Comparison of ENCODE assay signal across 24 cellular contexts in genomic region chr19:787551-787950, GRCh38. TPM values are rescaled to one million over a fixed set of nuclear protein-coding genes. Genes with fewer than 3 reads are reported as not detected.
DNase-seq lines count a peak whose midpoint lies in the region; ATAC-seq, FAIRE-seq and TF ChIP-seq lines count a peak whose summit lies in the region.
"Had no signal": no experiment of that assay in that cellular context is flagged by ENCODE, and none has a peak within 500 bp of the region (broad histone marks: within the 10 kb centered on the region; RNA-seq: fewer than 3 reads in every experiment).

No MANE protein-coding gene starts in this region.

- no peaks in the 10 kb centered on the region for H3K4me1 Mint-ChIP-seq in activated CD8-positive, alpha-beta T cell treated with anti-CD3 and anti-CD28 coated beads for 36 hours (ENCODE audit: low read depth)

- CTCF ChIA-PET in H1 (lab: Charles Lee; ENCODE audit: partially characterized antibody), result interaction anchor here (0.6 to 2.2 kb wide), 2 partner anchors 11 to 356 kb away, joined by 4 to 10 read pairs; no protein-coding TSS in a partner anchor
- CTCF ChIA-PET in activated CD8-positive, alpha-beta T cell treated with anti-CD3 and anti-CD28 coated beads for 36 hours (lab: Charles Lee), result no interaction called here

- no peaks in the 10 kb centered on the region for H3K9me3 Mint-ChIP-seq in activated CD8-positive, alpha-beta T cell treated with anti-CD3 and anti-CD28 coated beads for 36 hours
- H3K9me3 Mint-ChIP-seq: H9, HFFc6 had no signal

- intact Hi-C loops in right cardiac atrium (cut with DNase I) (no loop called here), Right ventricle myocardium inferior (cut with DNase I) (no loop called here), upper lobe of right lung (cut with DNase I) (no loop called here)
- intact Hi-C loops in activated CD8-positive, alpha-beta T cell treated with anti-CD3 and anti-CD28 coated beads for 36 hours (cut with micrococcal nuclease), result no loop called here

- H3K23ac ChIP-seq in H1 (ENCODE audit: insufficient read length) (no peak overlapping the region), mesenchymal stem cell (ENCODE audit: low read length in 2 of 2) (no peak overlapping the region)

- no peak overlapping the region for H4K5ac ChIP-seq in H1 (ENCODE audit: insufficient read length, low read depth, low read length)

- H3K27ac ChIP-seq in right cardiac atrium (ENCODE audit: low read length), result peak overlapping the region; percentile 34
- H3K27ac ChIP-seq in H1 (ENCODE audit: low read depth, low read length), result no peak overlapping the region
- no peak overlapping the region for H3K27ac ChIP-seq in mesenchymal stem cell (ENCODE audit: low read length, poor library complexity, severe bottlenecking)
- peak overlapping the region; percentile 33 for H3K27ac ChIP-seq in upper lobe of right lung
- H3K27ac ChIP-seq: KMS-11, SJSA1 had no signal

- H3K9ac ChIP-seq in H1 (replicated peaks in 1 of 4; ENCODE audit: extremely low read depth in 1 of 4, low read depth in 3 of 4, low read length in 3 of 4) (no peak overlapping the region), mesenchymal stem cell (ENCODE audit: low read length) (no peak overlapping the region)
- H3K9ac ChIP-seq: KMS-11 had no signal

- no peak overlapping the region for H3K4me3 Mint-ChIP-seq in activated CD8-positive, alpha-beta T cell treated with anti-CD3 and anti-CD28 coated beads for 36 hours
- H3K4me3 Mint-ChIP-seq: H9, HFFc6 had no signal

- no peaks in the 10 kb centered on the region for H4K20me1 ChIP-seq in H1 (replicated peaks in 1 of 2; ENCODE audit: control insufficient read depth in 1 of 2, insufficient read depth in 2 of 2, low read length in 2 of 2)

- no peak overlapping the region for H2BK120ac ChIP-seq in H1 (replicated peaks; ENCODE audit: low read depth, low read length)
- no peak overlapping the region for H2BK120ac ChIP-seq in mesenchymal stem cell (ENCODE audit: low read depth, low read length)

- H3K79me1 ChIP-seq in H1 (ENCODE audit: low read depth, low read length) (no peaks in the 10 kb centered on the region; the same call in none of the 2 replicates), mesenchymal stem cell (replicated peaks; ENCODE audit: low read length, poor library complexity, severe bottlenecking) (peaks cover 9% of the 10 kb centered on the region)

- no peaks in the 10 kb centered on the region for H3K36me3 Mint-ChIP-seq in activated CD8-positive, alpha-beta T cell treated with anti-CD3 and anti-CD28 coated beads for 36 hours (ENCODE audit: low read depth)

- 90% methylated on average over 17 of the region's 17 CpGs for WGBS in right cardiac atrium
- 93% methylated on average over 16 of the region's 17 CpGs; no CpG with 5 or more reads in 1 of the 2 experiments for WGBS in H1 (ENCODE audit: extremely low coverage in 1 of 2, insufficient coverage in 1 of 2, insufficient read length in 1 of 2, insufficient replicate concordance in 2 of 2, low coverage in 1 of 2, low lambda C conversion rate in 2 of 2, missing lambda C conversion rate in 1 of 2), 2 experiments
- 74% methylated on average over 16 of the region's 17 CpGs for WGBS in mesenchymal stem cell

- H2BK15ac ChIP-seq in H1 (ENCODE audit: low read length) (no peak overlapping the region), mesenchymal stem cell (ENCODE audit: low read depth, poor library complexity, severe bottlenecking) (no peak overlapping the region)

- H3K9me3 ChIP-seq in right cardiac atrium (ENCODE audit: control insufficient read depth, low read length) (no peaks in the 10 kb centered on the region), H1 (ENCODE audit: insufficient read depth in 2 of 2, low read depth in 1 of 2, low read length in 1 of 2) (no peaks in the 10 kb centered on the region), mesenchymal stem cell (ENCODE audit: control insufficient read depth, low read length) (no peaks in the 10 kb centered on the region), upper lobe of right lung (no peaks in the 10 kb centered on the region)
- H3K9me3 ChIP-seq: BE2C, Peyer's patch, SJSA1 had no signal

- H3K4me2 ChIP-seq in H1 (ENCODE audit: insufficient read depth in 1 of 2, low read depth in 2 of 2, low read length in 2 of 2) (no peak overlapping the region), mesenchymal stem cell (ENCODE audit: low read length, poor library complexity, severe bottlenecking) (no peak overlapping the region)
- H3K4me2 ChIP-seq: KMS-11 had no signal

- H4K91ac ChIP-seq in H1 (replicated peaks; ENCODE audit: insufficient read length, low read length) (peak overlapping the region; percentile 74), mesenchymal stem cell (ENCODE audit: low read length) (peak overlapping the region; percentile 45)

- H2AK5ac ChIP-seq in H1 (ENCODE audit: low read depth, low read length), result no peak overlapping the region; the same call in 1 of the 2 replicates
- H2AK5ac ChIP-seq in mesenchymal stem cell (ENCODE audit: low read length, severe bottlenecking), result peak overlapping the region; percentile 43

- DNase-seq in right cardiac atrium (no peak), Right ventricle myocardium inferior (ENCODE audit: missing footprints) (no peak), H1 (ENCODE audit: low read depth in 1 of 2, low spot score in 2 of 2) (no peak), mesenchymal stem cell (no peak), upper lobe of right lung (no peak), AG20443 (ENCODE audit: low spot score) (no peak), D341Med (ENCODE audit: low spot score) (no peak)
- DNase-seq in activated CD8-positive, alpha-beta T cell treated with anti-CD3 and anti-CD28 coated beads for 36 hours, result no peak
- DNase-seq: BE2C; DMS79; H9; HFFc6; NCI-H1092 treated with DMSO at 0.1 percent for 48 hours; NCI-H1436 treated with DMSO at 0.1 percent for 48 hours; NCI-H1930; NCI-H2227 treated with DMSO at 0.1 percent for 48 hours; NCI-H510A; NCI-H748 treated with DMSO at 0.1 percent for 48 hours; NK-92 treated with Interleukin-12 subunit alpha and Interleukin-12 subunit beta, amount 100 ng/mL, for 24 hours had no signal

- H3K36me3 ChIP-seq in H1 (ENCODE audit: control insufficient read depth in 2 of 4, insufficient read depth in 4 of 4, low read length in 3 of 4) (no peaks in the 10 kb centered on the region), mesenchymal stem cell (ENCODE audit: control insufficient read depth in 1 of 2, insufficient read depth in 2 of 2, low read depth in 1 of 2, low read length in 2 of 2) (no peaks in the 10 kb centered on the region), upper lobe of right lung (no peaks in the 10 kb centered on the region)
- H3K36me3 ChIP-seq: BE2C, Peyer's patch had no signal

- no peak overlapping the region for H2AFZ ChIP-seq in H1 (ENCODE audit: low read length)
- H2AFZ ChIP-seq in mesenchymal stem cell (ENCODE audit: low read depth, low read length), result no peak overlapping the region

- TF ChIP-seq CTCF in H1 (IDR thresholded peaks at IDR 0.05; ENCODE audit: control extremely low read depth in 1 of 3, insufficient read depth in 1 of 3, low read depth in 1 of 3, low read length in 3 of 3), result no peak
- TF ChIP-seq CTCF in upper lobe of right lung (IDR thresholded peaks at IDR 0.05), result no peak
- TF ChIP-seq CTCF in activated CD8-positive, alpha-beta T cell treated with anti-CD3 and anti-CD28 coated beads for 36 hours (IDR thresholded peaks at IDR 0.05), result no peak

- H3K4me3 ChIP-seq in right cardiac atrium (ENCODE audit: low read length) (no peak overlapping the region), H1 (ENCODE audit: extremely low read depth in 1 of 4, insufficient read depth in 2 of 4, low read depth in 3 of 4, low read length in 4 of 4) (no peak overlapping the region), mesenchymal stem cell (ENCODE audit: insufficient read depth in 1 of 2, low read depth in 1 of 2, low read length in 2 of 2) (no peak overlapping the region), upper lobe of right lung (no peak overlapping the region)
- H3K4me3 ChIP-seq: Peyer's patch, SJSA1 had no signal

- peaks cover 2% of the 10 kb centered on the region for H3K27me3 Mint-ChIP-seq in activated CD8-positive, alpha-beta T cell treated with anti-CD3 and anti-CD28 coated beads for 36 hours

- peaks cover 0 to 2% of the 10 kb centered on the region in 2 experiments; a peak in 2 of 4 replicates for H3K79me2 ChIP-seq in H1 (ENCODE audit: control insufficient read depth in 1 of 2, insufficient read depth in 2 of 2, low read length in 2 of 2)

- H4K8ac ChIP-seq in H1 (ENCODE audit: extremely low read depth, insufficient read depth, low read length) (no peak overlapping the region; the same call in 1 of the 2 replicates), mesenchymal stem cell (ENCODE audit: low read length) (peak overlapping the region; percentile 68)

- H2BK20ac ChIP-seq in H1 (ENCODE audit: low read length), result no peak overlapping the region

- H2BK5ac ChIP-seq in H1 (ENCODE audit: low read depth, low read length) (no peak overlapping the region), mesenchymal stem cell (ENCODE audit: low read depth, low read length, poor library complexity, severe bottlenecking) (no peak overlapping the region)

- TF ChIP-seq EP300 in H1 (IDR thresholded peaks at IDR 0.05; ENCODE audit: borderline replicate concordance in 1 of 2, low read depth in 2 of 2, low read length in 2 of 2), result no peak

- H3K4ac ChIP-seq in H1 (replicated peaks; ENCODE audit: insufficient read length, low read depth, low read length) (no peak overlapping the region), mesenchymal stem cell (ENCODE audit: low read depth in 1 of 2, low read length in 2 of 2) (peak overlapping the region in 1 of 2 experiments; percentile 50)

- H3K4me1 ChIP-seq in right cardiac atrium (ENCODE audit: control insufficient read depth, insufficient read depth, low read length) (no peaks in the 10 kb centered on the region), H1 (replicated peaks in 1 of 4; ENCODE audit: control insufficient read depth in 3 of 4, insufficient read depth in 4 of 4, low read length in 3 of 4) (peaks cover 7 to 36% (median 20%) of the 10 kb centered on the region in 4 experiments), mesenchymal stem cell (ENCODE audit: control insufficient read depth, insufficient read depth, low read depth, low read length) (peaks cover 35% of the 10 kb centered on the region), upper lobe of right lung (peaks cover 22% of the 10 kb centered on the region)

- TF ChIP-seq POLR2A in H1 (IDR thresholded peaks at IDR 0.05; ENCODE audit: control extremely low read depth in 1 of 2, low read depth in 2 of 2, low read length in 2 of 2), result no peak

- H3K27ac Mint-ChIP-seq in activated CD8-positive, alpha-beta T cell treated with anti-CD3 and anti-CD28 coated beads for 36 hours, result no peak overlapping the region
- H3K27ac Mint-ChIP-seq: HFFc6 had no signal

- H3K18ac ChIP-seq in H1 (ENCODE audit: extremely low read depth, low read length) (no peak overlapping the region; the same call in 1 of the 2 replicates), mesenchymal stem cell (ENCODE audit: low read depth in 1 of 2, low read length in 2 of 2) (no peak overlapping the region)

- H3K56ac ChIP-seq in H1 (replicated peaks; ENCODE audit: insufficient read length, low read depth, low read length), result no peak overlapping the region

- no peaks in the 10 kb centered on the region for H3K27me3 ChIP-seq in right cardiac atrium (ENCODE audit: control insufficient read depth, insufficient read depth)
- H3K27me3 ChIP-seq in H1 (replicated peaks in 1 of 4; ENCODE audit: control insufficient read depth in 3 of 4, extremely low read depth in 1 of 4, insufficient read depth in 3 of 4, low read length in 3 of 4), result no peaks in the 10 kb centered on the region
- H3K27me3 ChIP-seq in mesenchymal stem cell (ENCODE audit: control insufficient read depth in 1 of 2, insufficient read depth in 1 of 2, low read length in 2 of 2), result no peaks in the 10 kb centered on the region
- H3K27me3 ChIP-seq in upper lobe of right lung, result no peaks in the 10 kb centered on the region
- H3K27me3 ChIP-seq: BE2C, Peyer's patch, SJSA1 had no signal

- H2BK12ac ChIP-seq in H1 (ENCODE audit: low read depth, low read length) (peak overlapping the region; percentile 60; the same call in 1 of the 2 replicates), mesenchymal stem cell (ENCODE audit: low read length in 2 of 2) (peak overlapping the region in 1 of 2 experiments; percentile 47)

- H3K14ac ChIP-seq in H1 (ENCODE audit: insufficient read length) (no peak overlapping the region), mesenchymal stem cell (ENCODE audit: low read length in 2 of 2) (no peak overlapping the region)

- ATAC-seq in right cardiac atrium (no peak), Right ventricle myocardium inferior (no peak), upper lobe of right lung (no peak)
- no peak for ATAC-seq in activated CD8-positive, alpha-beta T cell treated with anti-CD3 and anti-CD28 coated beads for 36 hours

- TF ChIP-seq RAD21 in H1 (IDR thresholded peaks at IDR 0.05 in 1 of 2, conservative IDR thresholded peaks at IDR 0.05 in 1 of 2; ENCODE audit: low read depth in 2 of 2, low read length in 2 of 2), result no peak

- POLR2A ChIA-PET in H1 (lab: Charles Lee; ENCODE audit: partially characterized antibody), result interaction anchor here (0.8 to 5.8 kb wide), 4 partner anchors 10 to 15 kb away, joined by 3 to 85 read pairs (median 4); partner anchors contain the start of gene PTBP1
- POLR2A ChIA-PET in activated CD8-positive, alpha-beta T cell treated with anti-CD3 and anti-CD28 coated beads for 36 hours (lab: Charles Lee), result no interaction called here

- no peak for FAIRE-seq in H1 (lab: Jason Lieb, UNC)
- FAIRE-seq: A204.1 had no signal

- no peaks in the 10 kb centered on the region for H3K23me2 ChIP-seq in H1 (ENCODE audit: low read depth, low read length)

RNA-seq across cellular contexts. Expression of gene PTBP1, which starts 9.7 kb away (rescaled TPM):
- total RNA-seq in right cardiac atrium (100 to 1,000 TPM in 1 of 4 donors, 10 to 100 TPM in 3; 67.5 to 119 (median 82.3) TPM), Right ventricle myocardium inferior (67.6 TPM), upper lobe of right lung (245 TPM)
- polyA plus RNA-seq in right cardiac atrium (42.9 TPM), H1 (2011; rRNA removed) (528 and 645 TPM in 2 replicates)
- 873 and 888 TPM in 2 replicates for total RNA-seq in H1 (2021; fragmentation: NEBNext Ultra II Directional; extraction: Animal tissue kit (Norgen Biotek cat#: 25700))
- 260 TPM for polyA plus RNA-seq in H1 (2011; cell fraction: cytosol; rRNA removed)
- 826 TPM for polyA plus RNA-seq in H1 (2011; cell fraction: nucleus; rRNA removed)
- 649 to 848 TPM (median 690 TPM) in 4 replicates for polyA plus RNA-seq in H1 (2012, experiment 1 of 2)
- 847 TPM for polyA plus RNA-seq in H1 (2012, experiment 2 of 2)
- polyA plus RNA-seq in H1 (2013, experiment 1 of 2), result 606 TPM
- 550 TPM for polyA plus RNA-seq in H1 (2013, experiment 2 of 2)
- polyA minus RNA-seq in H1 (2011; rRNA and poly(A)+ RNA removed), result 439 and 460 TPM in 2 replicates
- 362 TPM for polyA minus RNA-seq in H1 (2011; cell fraction: cytosol; rRNA and poly(A)+ RNA removed)
- 312 TPM for polyA minus RNA-seq in H1 (2011; cell fraction: nucleus; rRNA and poly(A)+ RNA removed)
- 233 TPM for polyA plus RNA-seq in mesenchymal stem cell (2013, experiment 1 of 2)
- 242 TPM for polyA plus RNA-seq in mesenchymal stem cell (2013, experiment 2 of 2)
- total RNA-seq in activated CD8-positive, alpha-beta T cell treated with anti-CD3 and anti-CD28 coated beads for 36 hours, result 100 to 1,000 TPM; 581 to 582 TPM

RNA-seq across cellular contexts. Expression of gene PLPPR3, which starts 34.2 kb away (rescaled TPM):
- not detected for total RNA-seq in right cardiac atrium
- polyA plus RNA-seq in right cardiac atrium, result 0.05 TPM
- total RNA-seq in Right ventricle myocardium inferior, result not detected
- 66.2 and 71.7 TPM in 2 replicates for total RNA-seq in H1 (2021; fragmentation: NEBNext Ultra II Directional; extraction: Animal tissue kit (Norgen Biotek cat#: 25700))
- polyA plus RNA-seq in H1 (2011; rRNA removed), result 76.4 and 109 TPM in 2 replicates
- 66.5 TPM for polyA plus RNA-seq in H1 (2011; cell fraction: cytosol; rRNA removed)
- polyA plus RNA-seq in H1 (2011; cell fraction: nucleus; rRNA removed), result 89.7 TPM
- 24.6 to 62.3 TPM (median 53.0 TPM) in 4 replicates for polyA plus RNA-seq in H1 (2012, experiment 1 of 2)
- polyA plus RNA-seq in H1 (2012, experiment 2 of 2), result 35.8 TPM
- 66.3 TPM for polyA plus RNA-seq in H1 (2013, experiment 1 of 2)
- 72.6 TPM for polyA plus RNA-seq in H1 (2013, experiment 2 of 2)
- 39.8 and 46.2 TPM in 2 replicates for polyA minus RNA-seq in H1 (2011; rRNA and poly(A)+ RNA removed)
- polyA minus RNA-seq in H1 (2011; cell fraction: cytosol; rRNA and poly(A)+ RNA removed), result 66.8 TPM
- 32.2 TPM for polyA minus RNA-seq in H1 (2011; cell fraction: nucleus; rRNA and poly(A)+ RNA removed)
- 3.2 TPM for polyA plus RNA-seq in mesenchymal stem cell (2013, experiment 1 of 2)
- 2.9 TPM for polyA plus RNA-seq in mesenchymal stem cell (2013, experiment 2 of 2)
- total RNA-seq in upper lobe of right lung, result 0.46 TPM
- total RNA-seq in activated CD8-positive, alpha-beta T cell treated with anti-CD3 and anti-CD28 coated beads for 36 hours, result not detected
- total RNA-seq: HT1080, Peyer's patch had no signal

RNA-seq across cellular contexts. Expression of gene MISP, which starts 36.6 kb away (rescaled TPM):
- total RNA-seq in right cardiac atrium (under 1 TPM in 1 of 4 donors, not detected in 3; 0.22 TPM), Right ventricle myocardium inferior (not detected), upper lobe of right lung (15.9 TPM)
- polyA plus RNA-seq in right cardiac atrium (0.02 TPM), H1 (2011; rRNA removed) (0.45 and 0.52 TPM in 2 replicates)
- total RNA-seq in H1 (2021; fragmentation: NEBNext Ultra II Directional; extraction: Animal tissue kit (Norgen Biotek cat#: 25700)), result 0.43 and 0.54 TPM in 2 replicates
- polyA plus RNA-seq in H1 (2011; cell fraction: cytosol; rRNA removed), result 0.45 TPM
- 0.77 TPM for polyA plus RNA-seq in H1 (2011; cell fraction: nucleus; rRNA removed)
- 0.35 to 0.93 TPM (median 0.72 TPM) in 4 replicates for polyA plus RNA-seq in H1 (2012, experiment 1 of 2)
- polyA plus RNA-seq in H1 (2012, experiment 2 of 2), result 0.84 TPM
- polyA plus RNA-seq in H1 (2013, experiment 1 of 2), result 0.26 TPM
- 0.39 TPM for polyA plus RNA-seq in H1 (2013, experiment 2 of 2)
- 0.41 and 0.46 TPM in 2 replicates for polyA minus RNA-seq in H1 (2011; rRNA and poly(A)+ RNA removed)
- polyA minus RNA-seq in H1 (2011; cell fraction: cytosol; rRNA and poly(A)+ RNA removed), result 1.2 TPM
- polyA minus RNA-seq in H1 (2011; cell fraction: nucleus; rRNA and poly(A)+ RNA removed), result 0.60 TPM
- 0.06 TPM for polyA plus RNA-seq in mesenchymal stem cell (2013, experiment 1 of 2)
- polyA plus RNA-seq in mesenchymal stem cell (2013, experiment 2 of 2), result 0.01 TPM
- not detected for total RNA-seq in activated CD8-positive, alpha-beta T cell treated with anti-CD3 and anti-CD28 coated beads for 36 hours

RNA-seq across cellular contexts. Expression of gene AZU1, which starts 40.1 kb away (rescaled TPM):
- total RNA-seq in right cardiac atrium, result not detected
- polyA plus RNA-seq in right cardiac atrium, result 0.11 TPM
- not detected for total RNA-seq in Right ventricle myocardium inferior
- total RNA-seq in H1 (2021; fragmentation: NEBNext Ultra II Directional; extraction: Animal tissue kit (Norgen Biotek cat#: 25700)), result 0.80 and 1.7 TPM in 2 replicates
- 1.3 and 2.7 TPM in 2 replicates for polyA plus RNA-seq in H1 (2011; rRNA removed)
- polyA plus RNA-seq in H1 (2011; cell fraction: cytosol; rRNA removed), result 1.1 TPM
- polyA plus RNA-seq in H1 (2011; cell fraction: nucleus; rRNA removed), result 5.9 TPM
- polyA plus RNA-seq in H1 (2012, experiment 1 of 2), result 0.33 to 1.8 TPM (median 1.0 TPM) in 4 replicates
- 0.26 TPM for polyA plus RNA-seq in H1 (2012, experiment 2 of 2)
- 0.41 TPM for polyA plus RNA-seq in H1 (2013, experiment 1 of 2)
- polyA plus RNA-seq in H1 (2013, experiment 2 of 2), result 0.55 TPM
- polyA minus RNA-seq in H1 (2011; rRNA and poly(A)+ RNA removed), result 0.29 TPM in 1 of 2 replicates, not detected in the other
- 1.3 TPM for polyA minus RNA-seq in H1 (2011; cell fraction: cytosol; rRNA and poly(A)+ RNA removed)
- not detected for polyA minus RNA-seq in H1 (2011; cell fraction: nucleus; rRNA and poly(A)+ RNA removed)
- 0.15 TPM for polyA plus RNA-seq in mesenchymal stem cell (2013, experiment 1 of 2)
- polyA plus RNA-seq in mesenchymal stem cell (2013, experiment 2 of 2), result 0.05 TPM
- 0.75 TPM for total RNA-seq in upper lobe of right lung
- total RNA-seq in activated CD8-positive, alpha-beta T cell treated with anti-CD3 and anti-CD28 coated beads for 36 hours, result not detected
- total RNA-seq: HFFc6, HT1080, Peyer's patch, SJSA1 had no signal

RNA-seq across cellular contexts. Expression of gene PRTN3, which starts 53.2 kb away (rescaled TPM):
- total RNA-seq in right cardiac atrium (not detected), Right ventricle myocardium inferior (not detected), upper lobe of right lung (not detected)
- polyA plus RNA-seq in right cardiac atrium (not detected), H1 (2011; rRNA removed) (2.1 and 3.1 TPM in 2 replicates)
- total RNA-seq in H1 (2021; fragmentation: NEBNext Ultra II Directional; extraction: Animal tissue kit (Norgen Biotek cat#: 25700)), result 0.39 and 0.42 TPM in 2 replicates
- polyA plus RNA-seq in H1 (2011; cell fraction: cytosol; rRNA removed), result 0.88 TPM
- polyA plus RNA-seq in H1 (2011; cell fraction: nucleus; rRNA removed), result 1.6 TPM
- polyA plus RNA-seq in H1 (2012, experiment 1 of 2), result 0.60 to 0.87 TPM (median 0.71 TPM) in 3 of 4 replicates, not detected in the other
- 0.89 TPM for polyA plus RNA-seq in H1 (2012, experiment 2 of 2)
- polyA plus RNA-seq in H1 (2013, experiment 1 of 2), result 1.0 TPM
- polyA plus RNA-seq in H1 (2013, experiment 2 of 2), result 1.2 TPM
- polyA minus RNA-seq in H1 (2011; rRNA and poly(A)+ RNA removed), result 0.24 TPM in 1 of 2 replicates, not detected in the other
- polyA minus RNA-seq in H1 (2011; cell fraction: cytosol; rRNA and poly(A)+ RNA removed), result not detected
- polyA minus RNA-seq in H1 (2011; cell fraction: nucleus; rRNA and poly(A)+ RNA removed), result not detected
- 0.07 TPM for polyA plus RNA-seq in mesenchymal stem cell (2013, experiment 1 of 2)
- polyA plus RNA-seq in mesenchymal stem cell (2013, experiment 2 of 2), result 0.04 TPM
- total RNA-seq in activated CD8-positive, alpha-beta T cell treated with anti-CD3 and anti-CD28 coated beads for 36 hours, result not detected
- total RNA-seq: HFFc6, HT1080, Peyer's patch, SJSA1 had no signal

Comparison
In these comparisons a context has a peak if more than half of its experiments do, and no peak if none do; other contexts are left out.
1. H3K27ac ChIP-seq: peak in right cardiac atrium (single experiment) and upper lobe of right lung (single experiment); none in H1 (single experiment) and mesenchymal stem cell (single experiment).
2. RNA of gene PLPPR3, which starts 34.2 kb away (total RNA-seq): 66.2 to 71.7 TPM in H1; 0.46 TPM in upper lobe of right lung (single experiment), not detected in activated CD8-positive, alpha-beta T cell treated with anti-CD3 and anti-CD28 coated beads for 36 hours, not detected in right cardiac atrium and not detected in Right ventricle myocardium inferior (single experiment); every median in the first group is over 10 times any median in the second.
3. RNA of gene MISP, which starts 36.6 kb away (total RNA-seq): 15.9 TPM in upper lobe of right lung (single experiment); 0.43 to 0.54 TPM in H1, 0.22 TPM in right cardiac atrium, not detected in Right ventricle myocardium inferior (single experiment) and not detected in activated CD8-positive, alpha-beta T cell treated with anti-CD3 and anti-CD28 coated beads for 36 hours; every median in the first group is over 10 times any median in the second.